Comparison of ENCODE assay signal across 11 cellular contexts in the genomic region with DNA sequence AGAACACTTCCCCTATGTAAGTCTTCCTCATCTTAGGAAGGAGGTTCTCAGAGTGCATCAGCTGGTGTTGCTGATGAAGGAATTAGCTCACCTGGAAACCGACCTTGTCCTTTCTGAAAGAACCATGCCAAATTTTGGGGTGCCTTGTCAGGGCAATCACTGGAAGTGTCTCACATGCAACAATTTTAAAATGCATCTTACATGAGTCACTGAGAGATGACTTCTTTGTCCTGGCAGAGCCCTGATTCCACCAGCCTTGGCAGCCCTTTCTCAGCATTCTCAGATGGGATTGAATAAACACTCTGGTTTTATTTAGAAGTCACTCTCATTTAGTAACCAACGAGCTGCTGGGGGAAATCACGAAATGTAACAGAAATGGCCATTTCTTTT.
DNase-seq lines count a peak whose midpoint lies in the region; ATAC-seq and TF ChIP-seq lines count a peak whose summit lies in the region.
"Had no signal": no experiment of that assay in that cellular context is flagged by ENCODE, and none has a peak within 500 bp of the region (broad histone marks: within the 10 kb centered on the region; RNA-seq: fewer than 3 reads in every experiment).

No MANE protein-coding gene starts in this region.

- H3K36me3 ChIP-seq in muscle layer of duodenum (ENCODE audit: control insufficient read depth in 1 of 2, insufficient read depth in 2 of 2, low read length in 2 of 2) = no peaks in the 10 kb centered on the region

- in situ Hi-C loops in ACHN (cut with HindIII; ENCODE audit: low pct_ligation_motif_present, low pct_unique_long_range_greater_than_20kb, low sequenced_read_pairs) = no loop called here

- peak overlapping the region; percentile 72 for H3K27ac ChIP-seq in muscle layer of duodenum (ENCODE audit: low read length)

- ATAC-seq in HG03280 (IDR thresholded peaks at IDR 0.05; ENCODE audit: unreplicated experiment) (no peak), HG02885 (IDR thresholded peaks at IDR 0.05; ENCODE audit: poor library complexity, unreplicated experiment) (no peak), HG02840 (IDR thresholded peaks at IDR 0.05; ENCODE audit: low FRiP score, unreplicated experiment) (no peak)
- ATAC-seq: mucosa of descending colon had no signal

- no peaks in the 10 kb centered on the region for H3K27me3 ChIP-seq in muscle layer of duodenum (ENCODE audit: low read depth, low read length)

- peak; percentile 60 for DNase-seq in ACHN
- peak; percentile 36 for DNase-seq in LoVo (ENCODE audit: low spot score)
- peak; percentile 64 to 89 for DNase-seq in cardiac fibroblast (ENCODE audit: low read depth in 2 of 2)
- no peak for DNase-seq in DMS114 treated with DMSO at 0.1 percent for 48 hours (lab: John Stamatoyannopoulos, UW; ENCODE audit: unreplicated experiment)
- DNase-seq: CD4-positive, alpha-beta memory T cell; mucosa of descending colon; stimulated activated CD4-positive, alpha-beta T cell treated with anti-CD3 and anti-CD28 coated beads, Interleukin-4, amount 100 ng/mL, for 4 hours had no signal

- H3K4me1 ChIP-seq in muscle layer of duodenum (ENCODE audit: control insufficient read depth in 1 of 2, insufficient read depth in 2 of 2, low read length in 2 of 2) = peaks cover 14 to 18% of the 10 kb centered on the region in 2 donors

- H3K4me3 ChIP-seq in cardiac fibroblast (replicated peaks in 1 of 2; ENCODE audit: low read depth in 2 of 2, low read length in 2 of 2) = peak overlapping the region in 1 of 2 donors; percentile 2
- H3K4me3 ChIP-seq in muscle layer of duodenum (ENCODE audit: low read depth in 1 of 2, low read length in 2 of 2) = no peak overlapping the region
- H3K4me3 ChIP-seq: mucosa of descending colon had no signal

- peaks cover 0 to under 1% of the 10 kb centered on the region in 2 donors for H3K9me3 ChIP-seq in muscle layer of duodenum (ENCODE audit: control insufficient read depth in 1 of 2, low read length in 2 of 2)
- H3K9me3 ChIP-seq: mucosa of descending colon had no signal

- no peak for TF ChIP-seq CTCF in cardiac fibroblast (IDR thresholded peaks at IDR 0.05; ENCODE audit: low read depth, low read length)
